In the genomic region with DNA sequence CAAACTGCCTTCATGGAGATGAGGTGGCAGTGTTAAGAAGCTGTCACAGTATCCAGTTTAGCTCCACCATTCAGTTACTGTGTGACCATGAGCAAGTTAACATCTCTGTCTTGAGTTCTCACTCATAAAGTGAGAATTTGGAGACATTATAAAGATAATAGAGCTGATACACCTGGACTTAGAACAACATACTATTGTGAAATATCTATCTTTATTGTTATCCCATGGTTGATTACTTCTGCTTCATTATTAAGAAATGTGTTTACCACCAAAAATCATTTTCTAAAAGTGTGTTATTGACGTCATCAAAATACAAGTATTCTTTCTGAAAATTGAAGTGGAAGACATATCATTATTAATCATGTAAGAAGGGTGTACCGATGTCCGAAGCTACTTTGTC, we compare ENCODE assay signal across 25 cellular contexts.
DNase-seq lines count a peak whose midpoint lies in the region; ATAC-seq, FAIRE-seq and TF ChIP-seq lines count a peak whose summit lies in the region.
"Had no signal": no experiment of that assay in that cellular context is flagged by ENCODE, and none has a peak within 500 bp of the region (broad histone marks: within the 10 kb centered on the region; RNA-seq: fewer than 3 reads in every experiment).

No MANE protein-coding gene starts in this region.

- DNase-seq in HepG2 (ENCODE audit: low spot score) (no peak), right lobe of liver (no peak), Panc1 (ENCODE audit: low read depth, low spot score) (no peak), astrocyte (ENCODE audit: low read depth) (no peak), foreskin fibroblast (no peak), HCEC 1CT (no peak)
- DNase-seq in activated naive CD8-positive, alpha-beta T cell treated with anti-CD3 and anti-CD28 coated beads, Interleukin-2, amount 50 U/mL, for 24 hours: no peak
- DNase-seq: 8988T; ACHN; AML-193; BE2C; Calu3; CD4-positive, alpha-beta T cell; CD8-positive, alpha-beta memory T cell; DMS53; DMS79 treated with DMSO at 0.1 percent for 48 hours; GF-D8; GOT3; H7 had no signal

- H4K20me1 ChIP-seq in HepG2 (ENCODE audit: insufficient read depth, low read length) (no peaks in the 10 kb centered on the region), astrocyte (ENCODE audit: insufficient read depth, low read length) (no peaks in the 10 kb centered on the region)
- H4K20me1 ChIP-seq: BLaER1 treated with 17β-estradiol and CSF1 and Interleukin-3, amounts not matched to agents 10 nM and 100 nM had no signal

- H3K9me3 Mint-ChIP-seq in astrocyte (ENCODE audit: unreplicated experiment): no peaks in the 10 kb centered on the region
- H3K9me3 Mint-ChIP-seq in activated naive CD8-positive, alpha-beta T cell treated with anti-CD3 and anti-CD28 coated beads, Interleukin-2, amount 50 U/mL, for 24 hours: peaks cover 3% of the 10 kb centered on the region
- H3K9me3 Mint-ChIP-seq: CD4-positive, alpha-beta T cell had no signal

- H3K9ac ChIP-seq in HepG2 (ENCODE audit: insufficient read depth, low read depth, low read length) (no peak overlapping the region), astrocyte (ENCODE audit: low read length) (no peak overlapping the region)
- H3K9ac ChIP-seq: BLaER1 treated with 17β-estradiol and CSF1 and Interleukin-3, amounts not matched to agents 10 nM and 100 nM had no signal

- no peak for TF ChIP-seq EP300 in HepG2 (IDR thresholded peaks at IDR 0.05; ENCODE audit: low read depth in 2 of 2, low read length in 2 of 2)
- no peak for TF ChIP-seq EP300 in HepG2 (CRISPR knock-in tag; IDR thresholded peaks at IDR 0.05; ENCODE audit: borderline replicate concordance)

- H2AFZ ChIP-seq in HepG2 (ENCODE audit: low read length) (no peak overlapping the region), astrocyte (ENCODE audit: low read depth, low read length) (no peak overlapping the region)

- H3K27ac ChIP-seq in HepG2 (ENCODE audit: extremely low read length, insufficient read depth, low read length) (no peak overlapping the region), right lobe of liver (no peak overlapping the region), Panc1 (ENCODE audit: low read length) (peak overlapping the region; percentile 94; the same call in 1 of the 2 replicates), astrocyte (ENCODE audit: low read depth, low read length) (no peak overlapping the region)
- H3K27ac ChIP-seq: A549; BLaER1 treated with 17β-estradiol and CSF1 and Interleukin-3, amounts not matched to agents 10 nM and 100 nM had no signal

- H3K4me1 Mint-ChIP-seq in astrocyte (ENCODE audit: low read depth, unreplicated experiment): peaks cover 8% of the 10 kb centered on the region
- no peaks in the 10 kb centered on the region for H3K4me1 Mint-ChIP-seq in activated naive CD8-positive, alpha-beta T cell treated with anti-CD3 and anti-CD28 coated beads, Interleukin-2, amount 50 U/mL, for 24 hours
- H3K4me1 Mint-ChIP-seq: CD14-positive monocyte; CD8-positive, alpha-beta memory T cell had no signal

- no peaks in the 10 kb centered on the region for H3K27me3 Mint-ChIP-seq in astrocyte (ENCODE audit: low read depth, unreplicated experiment)
- no peaks in the 10 kb centered on the region for H3K27me3 Mint-ChIP-seq in activated naive CD8-positive, alpha-beta T cell treated with anti-CD3 and anti-CD28 coated beads, Interleukin-2, amount 50 U/mL, for 24 hours
- H3K27me3 Mint-ChIP-seq: CD4-positive, alpha-beta T cell had no signal

- FAIRE-seq in HepG2 (lab: Jason Lieb, UNC): no peak
- peak; percentile 17 for FAIRE-seq in astrocyte (lab: Jason Lieb, UNC)
- FAIRE-seq: A549, GM12891, GM18507 had no signal

- H3K27ac Mint-ChIP-seq in astrocyte (ENCODE audit: unreplicated experiment): no peak overlapping the region
- H3K27ac Mint-ChIP-seq in activated naive CD8-positive, alpha-beta T cell treated with anti-CD3 and anti-CD28 coated beads, Interleukin-2, amount 50 U/mL, for 24 hours: no peak overlapping the region
- H3K27ac Mint-ChIP-seq: CD14-positive monocyte; CD4-positive, alpha-beta T cell; CD8-positive, alpha-beta memory T cell had no signal

- TF ChIP-seq CTCF in HepG2 (CRISPR knock-in tag; IDR thresholded peaks at IDR 0.05) (no peak), right lobe of liver (IDR thresholded peaks at IDR 0.05) (no peak), Panc1 (IDR thresholded peaks at IDR 0.05) (no peak), astrocyte (IDR thresholded peaks at IDR 0.05; ENCODE audit: insufficient read depth, low read depth, low read length) (no peak), foreskin fibroblast (IDR thresholded peaks at IDR 0.05; ENCODE audit: low read depth, low read length) (no peak)

- TF ChIP-seq POLR2A in HepG2 (IDR thresholded peaks at IDR 0.05; ENCODE audit: insufficient read depth in 1 of 2, low read depth in 2 of 2, low read length in 2 of 2): no peak
- TF ChIP-seq POLR2A in right lobe of liver (IDR thresholded peaks at IDR 0.05): no peak

- ATAC-seq in HepG2: no peak
- ATAC-seq in right lobe of liver: no peak
- no peak for ATAC-seq in Panc1
- no peak for ATAC-seq in activated naive CD8-positive, alpha-beta T cell treated with anti-CD3 and anti-CD28 coated beads, Interleukin-2, amount 50 U/mL, for 24 hours
- ATAC-seq: A549, HCT116 had no signal

- H3K9me3 ChIP-seq in HepG2 (ENCODE audit: low read length): no peaks in the 10 kb centered on the region
- H3K9me3 ChIP-seq in right lobe of liver: no peaks in the 10 kb centered on the region
- no peaks in the 10 kb centered on the region for H3K9me3 ChIP-seq in Panc1 (ENCODE audit: control insufficient read depth, insufficient read depth, low read depth, low read length)
- H3K9me3 ChIP-seq in astrocyte (ENCODE audit: insufficient read depth, low read depth, low read length): no peaks in the 10 kb centered on the region
- H3K9me3 ChIP-seq: BE2C; BLaER1 treated with 17β-estradiol and CSF1 and Interleukin-3, amounts not matched to agents 10 nM and 100 nM had no signal

- H3K4me3 Mint-ChIP-seq in astrocyte (ENCODE audit: unreplicated experiment): no peak overlapping the region
- H3K4me3 Mint-ChIP-seq in activated naive CD8-positive, alpha-beta T cell treated with anti-CD3 and anti-CD28 coated beads, Interleukin-2, amount 50 U/mL, for 24 hours: no peak overlapping the region
- H3K4me3 Mint-ChIP-seq: CD14-positive monocyte; CD4-positive, alpha-beta T cell; CD8-positive, alpha-beta memory T cell had no signal

- no peak for TF ChIP-seq RAD21 in HepG2 (CRISPR knock-in tag; IDR thresholded peaks at IDR 0.05)

- H3K36me3 ChIP-seq in HepG2 (replicated peaks in 1 of 2; ENCODE audit: control insufficient read depth in 1 of 2, insufficient read depth in 2 of 2, low read length in 2 of 2) (no peaks in the 10 kb centered on the region), right lobe of liver (no peaks in the 10 kb centered on the region), Panc1 (ENCODE audit: control insufficient read depth, insufficient read depth, low read length) (no peaks in the 10 kb centered on the region), astrocyte (ENCODE audit: insufficient read depth, low read length) (no peaks in the 10 kb centered on the region)
- H3K36me3 ChIP-seq: BE2C; BLaER1 treated with 17β-estradiol and CSF1 and Interleukin-3, amounts not matched to agents 10 nM and 100 nM had no signal

- intact Hi-C loops in HepG2 (cut with micrococcal nuclease; ENCODE audit: unreplicated experiment): no loop called here
- intact Hi-C loops in right lobe of liver (cut with DNase I): no loop called here
- intact Hi-C loops in Panc1 (cut with micrococcal nuclease; ENCODE audit: unreplicated experiment): no loop called here

- BruUV-seq in HepG2 (replicated peaks; lab: Mats Ljungman, UMichigan) (no TSS peak), Panc1 (replicated peaks; lab: Mats Ljungman, UMichigan) (no TSS peak)

- H3K27me3 ChIP-seq in HepG2 (ENCODE audit: control insufficient read depth in 1 of 2, insufficient read depth in 2 of 2, low read length in 2 of 2): no peaks in the 10 kb centered on the region
- no peaks in the 10 kb centered on the region for H3K27me3 ChIP-seq in right lobe of liver
- H3K27me3 ChIP-seq in Panc1 (ENCODE audit: control insufficient read depth, insufficient read depth, low read length): no peaks in the 10 kb centered on the region
- no peaks in the 10 kb centered on the region for H3K27me3 ChIP-seq in astrocyte (ENCODE audit: insufficient read depth, low read length)
- H3K27me3 ChIP-seq: BE2C; BLaER1 treated with 17β-estradiol and CSF1 and Interleukin-3, amounts not matched to agents 10 nM and 100 nM had no signal

- H3K4me1 ChIP-seq in HepG2 (ENCODE audit: insufficient read depth, low read length) (peaks cover 18% of the 10 kb centered on the region), right lobe of liver (no peaks in the 10 kb centered on the region), Panc1 (ENCODE audit: control insufficient read depth, insufficient read depth, low read length) (peaks cover 13% of the 10 kb centered on the region), astrocyte (ENCODE audit: insufficient read depth, low read length) (peaks cover 12% of the 10 kb centered on the region)
- H3K4me1 ChIP-seq: BE2C; BLaER1 treated with 17β-estradiol and CSF1 and Interleukin-3, amounts not matched to agents 10 nM and 100 nM had no signal

- no peaks in the 10 kb centered on the region for H3K36me3 Mint-ChIP-seq in astrocyte (ENCODE audit: low read depth, unreplicated experiment)
- no peaks in the 10 kb centered on the region for H3K36me3 Mint-ChIP-seq in activated naive CD8-positive, alpha-beta T cell treated with anti-CD3 and anti-CD28 coated beads, Interleukin-2, amount 50 U/mL, for 24 hours (ENCODE audit: low read depth)
- H3K36me3 Mint-ChIP-seq: CD14-positive monocyte; CD8-positive, alpha-beta memory T cell had no signal

- no peaks in the 10 kb centered on the region for H3K79me2 ChIP-seq in HepG2 (ENCODE audit: insufficient read depth, low read length)
- H3K79me2 ChIP-seq in astrocyte (ENCODE audit: insufficient read depth, low read length): no peaks in the 10 kb centered on the region

- POLR2A ChIA-PET in HepG2 (lab: Yijun Ruan, JAX): no interaction called here
- POLR2A ChIA-PET in Panc1 (lab: Charles Lee): no interaction called here

- 85% methylated on average over 3 of the region's 3 CpGs for WGBS in HepG2 (ENCODE audit: low lambda C conversion rate)
- whole genome bisulfite sequencing in right lobe of liver (ENCODE audit: insufficient coverage, low coverage, low lambda C conversion rate, missing lambda C conversion rate): 59% methylated on average over 3 of the region's 3 CpGs

- H3K4me3 ChIP-seq in HepG2 (replicated peaks in 1 of 3; ENCODE audit: insufficient read depth in 1 of 3, low read depth in 2 of 3, low read length in 3 of 3): no peak overlapping the region
- no peak overlapping the region for H3K4me3 ChIP-seq in right lobe of liver
- H3K4me3 ChIP-seq in Panc1 (ENCODE audit: low read depth in 2 of 2, low read length in 2 of 2): no peak overlapping the region
- no peak overlapping the region for H3K4me3 ChIP-seq in astrocyte (ENCODE audit: insufficient read depth, low read depth, low read length)
- no peak overlapping the region for H3K4me3 ChIP-seq in foreskin fibroblast (ENCODE audit: low read depth in 1 of 2, low read length in 2 of 2)
- H3K4me3 ChIP-seq: A549; BLaER1 treated with 17β-estradiol and CSF1 and Interleukin-3, amounts not matched to agents 10 nM and 100 nM had no signal

- H3K4me2 ChIP-seq in HepG2 (ENCODE audit: low read depth, low read length) (no peak overlapping the region), astrocyte (ENCODE audit: low read length) (no peak overlapping the region)
- H3K4me2 ChIP-seq: A549; BLaER1 treated with 17β-estradiol and CSF1 and Interleukin-3, amounts not matched to agents 10 nM and 100 nM had no signal

- CTCF ChIA-PET in HepG2 (lab: Yijun Ruan, JAX; ENCODE audit: low intra/inter-chr PET ratio, low total read pairs) (no interaction called here), Panc1 (lab: Charles Lee) (no interaction called here)

- in situ Hi-C loops in HepG2 (cut with HindIII; ENCODE audit: extremely low pct_ligation_motif_present, low pct_unique_long_range_greater_than_20kb) (no loop called here), Panc1 (cut with HindIII; ENCODE audit: low pct_unique_long_range_greater_than_20kb, low sequenced_read_pairs) (no loop called here)
